ENCODE assay signal across 8 cellular contexts in the genomic region with DNA sequence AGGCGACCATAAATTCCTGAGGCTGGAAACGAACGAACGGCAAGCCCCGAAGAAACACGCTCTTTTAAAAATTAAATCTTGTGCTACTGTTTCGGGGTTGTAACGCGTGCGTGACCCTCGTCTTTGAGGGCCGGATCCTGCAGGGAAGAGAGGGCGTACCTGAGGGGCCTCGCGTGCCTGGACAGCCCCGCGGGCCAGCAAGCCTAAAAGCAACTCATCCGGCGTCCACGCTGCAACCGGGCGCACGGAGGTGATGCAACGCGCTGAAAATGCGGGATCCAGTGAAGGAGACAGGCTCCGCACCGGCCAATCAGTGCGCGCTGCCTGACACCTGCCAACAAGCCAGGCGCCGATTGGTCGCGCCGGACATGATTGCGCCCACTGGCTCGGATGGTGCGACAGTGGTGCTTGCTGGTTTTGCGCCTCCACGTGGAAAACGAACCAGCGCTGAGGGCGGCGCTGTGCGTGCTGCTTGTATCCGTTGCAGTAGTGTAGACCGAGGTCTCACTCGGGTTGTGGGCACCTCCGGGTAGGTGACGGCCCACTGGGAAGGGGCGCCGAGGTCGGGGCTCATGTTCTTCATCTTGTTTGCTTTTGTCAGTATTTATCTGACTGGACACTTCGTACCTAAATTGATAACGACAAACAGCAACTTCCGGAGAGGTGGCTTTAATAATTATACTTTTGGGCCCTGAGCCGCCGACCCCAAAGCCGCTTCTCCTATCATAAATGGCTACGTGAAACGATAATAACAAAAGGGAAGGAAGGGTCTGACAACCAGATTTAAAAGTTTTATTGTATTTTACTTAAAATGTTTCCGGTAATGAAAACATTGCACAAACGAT. TPM values are rescaled to one million over a fixed set of nuclear protein-coding genes. Genes with fewer than 3 reads are reported as not detected.
DNase-seq lines count a peak whose midpoint lies in the region; FAIRE-seq and TF ChIP-seq lines count a peak whose summit lies in the region.

A gene (minus strand): TSS at position 246 of the 845 bp plus-strand sequence. CDS start 4,278 bp downstream, outside the sequence.

- H3K4ac ChIP-seq in neuronal stem cell (ENCODE audit: low read length), result no peak within 1 kb of the TSS

- TF ChIP-seq CTCF in HFFc6 (IDR thresholded peaks at IDR 0.05), result peak; percentile 69; the same call in 1 of the 2 replicates
- no peak for TF ChIP-seq CTCF in subcutaneous adipose tissue (IDR thresholded peaks at IDR 0.05; ENCODE audit: low read depth)

- H3K4me1 ChIP-seq in neuronal stem cell (ENCODE audit: control insufficient read depth in 2 of 2, insufficient read depth in 1 of 2, low read depth in 1 of 2, low read length in 2 of 2), result peaks cover 7 to 9% of the 10 kb centered on the region in 2 donors

- peaks cover 3% of the 10 kb centered on the region for H3K79me1 ChIP-seq in neuronal stem cell (ENCODE audit: low read depth, low read length)

- H3K4me3 ChIP-seq in GM08714 (ENCODE audit: low read length), result peak within 1 kb of the TSS; percentile 99
- peak within 1 kb of the TSS; percentile 72 to 94 for H3K4me3 ChIP-seq in neuronal stem cell (ENCODE audit: low read length in 2 of 2)

- H4K91ac ChIP-seq in neuronal stem cell (ENCODE audit: low read depth, low read length, poor library complexity), result peak within 1 kb of the TSS; percentile 85

- H4K8ac ChIP-seq in neuronal stem cell (ENCODE audit: low read depth, low read length), result no peak within 1 kb of the TSS

- H3K27ac ChIP-seq in neuronal stem cell (replicated peaks; ENCODE audit: low read length), result peak within 1 kb of the TSS; percentile 59

- no peak within 1 kb of the TSS for H2BK12ac ChIP-seq in neuronal stem cell (ENCODE audit: low read length)

- peak within 1 kb of the TSS; percentile 78 for H3K9ac ChIP-seq in neuronal stem cell (ENCODE audit: low read depth, low read length, poor library complexity)

- peaks cover 6 to 58% of the 10 kb centered on the region in 2 donors for H3K36me3 ChIP-seq in neuronal stem cell (replicated peaks in 1 of 2; ENCODE audit: control insufficient read depth in 2 of 2, insufficient read depth in 2 of 2, low read length in 2 of 2)

- H3K36me3 Mint-ChIP-seq in HFFc6 (ENCODE audit: low read depth), result peaks cover 37% of the 10 kb centered on the region
- peaks cover 49% of the 10 kb centered on the region for H3K36me3 Mint-ChIP-seq in activated naive CD4-positive, alpha-beta T cell treated with anti-CD3 and anti-CD28 coated beads for 36 hours (ENCODE audit: low read depth)

- no peak within 1 kb of the TSS for H3K14ac ChIP-seq in neuronal stem cell (ENCODE audit: low read length)

- intact Hi-C loops in activated naive CD4-positive, alpha-beta T cell treated with anti-CD3 and anti-CD28 coated beads for 36 hours (cut with micrococcal nuclease), result loop anchor here (1.0 kb wide), 5 partner anchors 32 to 472 kb away; a partner anchor contains a TSS

- no CpG with 5 or more reads among the region's 63 CpGs for WGBS in neuronal stem cell (ENCODE audit: extremely low coverage in 2 of 2, insufficient read length in 2 of 2, insufficient replicate concordance in 1 of 2), 2 donors

- H3K4me1 Mint-ChIP-seq in HFFc6 (ENCODE audit: low read depth), result peaks cover 58% of the 10 kb centered on the region
- peaks cover 49% of the 10 kb centered on the region for H3K4me1 Mint-ChIP-seq in activated naive CD4-positive, alpha-beta T cell treated with anti-CD3 and anti-CD28 coated beads for 36 hours (ENCODE audit: low read depth)

- DNase-seq in HFFc6, result peak; percentile 99
- DNase-seq in NAMALWA (ENCODE audit: low spot score), result peak; percentile 98
- DNase-seq in SK-N-DZ (ENCODE audit: low spot score), result peak; percentile 97
- DNase-seq in activated naive CD4-positive, alpha-beta T cell treated with anti-CD3 and anti-CD28 coated beads for 36 hours, result peak; percentile 100
- DNase-seq in frontal cortex (ENCODE audit: low spot score in 2 of 2), result peak; percentile 71 to 86
- peak; percentile 98 for DNase-seq in neuronal stem cell (ENCODE audit: low spot score)

- FAIRE-seq in frontal cortex (lab: Jason Lieb, UNC), result no peak

- no peaks in the 10 kb centered on the region for H3K27me3 ChIP-seq in neuronal stem cell (ENCODE audit: control insufficient read depth in 3 of 3, insufficient read depth in 3 of 3, low read depth in 1 of 3, low read length in 3 of 3)

- no peaks in the 10 kb centered on the region for H3K9me3 Mint-ChIP-seq in HFFc6
- H3K9me3 Mint-ChIP-seq in activated naive CD4-positive, alpha-beta T cell treated with anti-CD3 and anti-CD28 coated beads for 36 hours, result no peaks in the 10 kb centered on the region

- no peak within 1 kb of the TSS for H2BK15ac ChIP-seq in neuronal stem cell (ENCODE audit: low read length)

- H3K23ac ChIP-seq in neuronal stem cell (ENCODE audit: low read depth, low read length, poor library complexity), result peak within 1 kb of the TSS; percentile 98

- H3K27me3 Mint-ChIP-seq in HFFc6 (ENCODE audit: insufficient read depth), result peaks cover 6% of the 10 kb centered on the region; the same call in 1 of the 2 replicates
- H3K27me3 Mint-ChIP-seq in activated naive CD4-positive, alpha-beta T cell treated with anti-CD3 and anti-CD28 coated beads for 36 hours (ENCODE audit: low read depth), result no peaks in the 10 kb centered on the region

- peak within 1 kb of the TSS; percentile 91 for H3K18ac ChIP-seq in neuronal stem cell (ENCODE audit: low read length)

- no peak within 1 kb of the TSS for H2BK5ac ChIP-seq in neuronal stem cell (ENCODE audit: low read length)

- H3K27ac Mint-ChIP-seq in HFFc6, result peak within 1 kb of the TSS; percentile 94
- peak within 1 kb of the TSS; percentile 97 for H3K27ac Mint-ChIP-seq in activated naive CD4-positive, alpha-beta T cell treated with anti-CD3 and anti-CD28 coated beads for 36 hours

- peak within 1 kb of the TSS; percentile 69 for H3K4me2 ChIP-seq in neuronal stem cell (ENCODE audit: insufficient read depth, low read length, poor library complexity, severe bottlenecking)

- peaks cover 0 to 9% of the 10 kb centered on the region in 2 donors for H3K9me3 ChIP-seq in neuronal stem cell (replicated peaks in 1 of 2; ENCODE audit: control insufficient read depth in 2 of 2, insufficient read depth in 1 of 2, low read depth in 1 of 2, low read length in 2 of 2)

- peak within 1 kb of the TSS; percentile 71 for H2AFZ ChIP-seq in neuronal stem cell (ENCODE audit: low read length)

- peak within 1 kb of the TSS; percentile 91 for H3K4me3 Mint-ChIP-seq in HFFc6
- H3K4me3 Mint-ChIP-seq in activated naive CD4-positive, alpha-beta T cell treated with anti-CD3 and anti-CD28 coated beads for 36 hours, result peak within 1 kb of the TSS; percentile 95

- CTCF ChIA-PET in activated naive CD4-positive, alpha-beta T cell treated with anti-CD3 and anti-CD28 coated beads for 36 hours (lab: Charles Lee), result interaction anchor here (0.6 kb wide), 1 partner anchor 12 kb away, joined by 3 read pairs; no protein-coding TSS in a partner anchor

- no peak within 1 kb of the TSS for H2BK120ac ChIP-seq in neuronal stem cell (ENCODE audit: low read depth, low read length)

- peak within 1 kb of the TSS; percentile 68 for H2AK5ac ChIP-seq in neuronal stem cell (ENCODE audit: low read depth, low read length)

RNA-seq across cellular contexts. Expression of the gene that starts here (rescaled TPM):
- total RNA-seq in HFFc6 (2021; fragmentation: NEBNext Ultra II Directional; extraction: Animal tissue kit (Norgen Biotek cat#: 25700)), result 100 to 1,000 TPM; 155 to 179 (median 171) TPM
- 134 and 143 TPM in 2 replicates for polyA plus RNA-seq in SK-N-DZ (2014; cell fraction: cytosol; rRNA removed)
- 175 and 205 TPM in 2 replicates for polyA plus RNA-seq in SK-N-DZ (2014; cell fraction: nucleus; rRNA removed)
- total RNA-seq in activated naive CD4-positive, alpha-beta T cell treated with anti-CD3 and anti-CD28 coated beads for 36 hours, result 100 to 1,000 TPM; 271 to 272 TPM
- total RNA-seq in frontal cortex (163 TPM), subcutaneous adipose tissue (100 to 1,000 TPM in 1 of 4 donors, 10 to 100 TPM in 3; 55.9 to 105 (median 61.2) TPM)
- 57.0 TPM for polyA plus RNA-seq in neuronal stem cell (2013, experiment 1 of 2)
- 57.5 TPM for polyA plus RNA-seq in neuronal stem cell (2013, experiment 2 of 2)

Comparison
In these comparisons a context has a peak if more than half of its experiments do, and no peak if none do; other contexts are left out.
1. Peak in every context shown above with its lines: DNase-seq, H3K4me3 ChIP-seq and H3K27ac ChIP-seq.